In the genomic region with DNA sequence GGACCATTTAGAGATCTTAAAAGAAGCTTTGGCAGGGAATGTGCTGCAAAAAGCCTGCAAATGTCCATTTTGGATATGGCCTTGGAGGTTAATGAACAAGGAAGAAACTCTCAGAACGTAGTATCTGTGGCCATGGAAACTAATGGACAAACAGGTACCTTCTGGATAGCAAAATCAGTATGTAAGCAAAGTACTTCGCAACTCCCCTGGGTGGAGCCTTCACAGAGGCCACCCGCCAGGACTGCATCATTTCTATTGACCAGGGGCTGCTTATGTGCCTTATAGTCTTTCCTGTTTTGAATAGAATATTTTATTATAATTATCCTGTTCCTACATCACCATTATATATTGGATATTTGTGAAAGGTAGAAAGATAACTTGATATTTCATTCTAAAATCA, we compare ENCODE assay signal across 33 cellular contexts.
"Had no signal": no experiment of that assay in that cellular context is flagged by ENCODE, and none has a peak within 500 bp of the region (broad histone marks: within the 10 kb centered on the region; RNA-seq: fewer than 3 reads in every experiment).

No MANE protein-coding gene starts in this region.

- H3K9me3 Mint-ChIP-seq: activated B cell treated with CpG ODN at 0.5 μM for 24 hours; activated CD8-positive, alpha-beta T cell treated with anti-CD3 and anti-CD28 coated beads for 36 hours; activated T-cell treated with anti-CD3 and anti-CD28 coated beads, Interleukin-2, amount 50 U/mL, for 4 hours; T-helper 2 cell treated with Interferon-gamma antibody and Interleukin-4, amounts not matched to agents 5 μg/mL and 100 μg/mL, for 36 hours had no signal

- H3K27ac Mint-ChIP-seq: activated B cell treated with CpG ODN at 0.5 μM for 24 hours; activated CD8-positive, alpha-beta T cell treated with anti-CD3 and anti-CD28 coated beads for 36 hours; activated naive CD8-positive, alpha-beta T cell; activated T-helper 17 cell treated with anti-CD3 and anti-CD28 coated beads, Interleukin-2, amount 50 U/mL, for 72 hours; effector memory CD8-positive, alpha-beta T cell; T-helper 17 cell; T-helper 2 cell treated with Interferon-gamma antibody and Interleukin-4, amounts not matched to agents 5 μg/mL and 100 μg/mL, for 36 hours had no signal

- H3K4me3 Mint-ChIP-seq: activated B cell treated with CpG ODN at 0.5 μM for 24 hours; activated CD8-positive, alpha-beta T cell treated with anti-CD3 and anti-CD28 coated beads for 36 hours; activated naive CD8-positive, alpha-beta T cell; activated T-cell treated with anti-CD3 and anti-CD28 coated beads, Interleukin-2, amount 50 U/mL, for 4 hours; activated T-helper 17 cell treated with anti-CD3 and anti-CD28 coated beads, Interleukin-2, amount 50 U/mL, for 72 hours; effector memory CD8-positive, alpha-beta T cell; T-helper 17 cell; T-helper 2 cell treated with Interferon-gamma antibody and Interleukin-4, amounts not matched to agents 5 μg/mL and 100 μg/mL, for 36 hours had no signal

- H3K4me3 ChIP-seq: esophagus muscularis mucosa, gastrocnemius medialis had no signal

- H3K36me3 ChIP-seq: esophagus muscularis mucosa, gastrocnemius medialis, WERI-Rb-1 had no signal

- ATAC-seq: activated CD4-positive, CD25-positive, alpha-beta regulatory T cell treated with anti-CD3 and anti-CD28 coated beads, Interleukin-2, amount 50 U/mL, for 24 hours; activated CD8-positive, alpha-beta T cell treated with anti-CD3 and anti-CD28 coated beads for 36 hours; activated T-cell treated with anti-CD3 and anti-CD28 coated beads, Interleukin-2, amount 50 U/mL, for 4 hours; activated T-helper 17 cell treated with anti-CD3 and anti-CD28 coated beads, Interleukin-2, amount 50 U/mL, for 72 hours; effector memory CD8-positive, alpha-beta T cell; foreskin keratinocyte; gastrocnemius medialis; T-helper 17 cell had no signal

- H3K4me1 Mint-ChIP-seq: activated B cell treated with CpG ODN at 0.5 μM for 24 hours; activated T-helper 17 cell treated with anti-CD3 and anti-CD28 coated beads, Interleukin-2, amount 50 U/mL, for 72 hours; T-helper 17 cell had no signal

- H3K27me3 ChIP-seq: esophagus muscularis mucosa, foreskin keratinocyte, gastrocnemius medialis had no signal

- DNase-seq: activated B cell treated with CpG ODN at 0.5 μM for 24 hours; activated CD4-positive, alpha-beta T cell treated with anti-CD3 and anti-CD28 coated beads for 48 hours; activated CD4-positive, alpha-beta T cell treated with anti-CD3 and anti-CD28 coated beads, Interleukin-2, amount 50 U/mL, for 1 hour; activated CD4-positive, alpha-beta T cell treated with anti-CD3 and anti-CD28 coated beads, Interleukin-2, amount 50 U/mL, for 48 hours; activated CD8-positive, alpha-beta memory T cell treated with anti-CD3 and anti-CD28 coated beads for 24 hours; activated CD8-positive, alpha-beta T cell treated with anti-CD3 and anti-CD28 coated beads for 36 hours; activated effector memory CD4-positive, alpha-beta T cell treated with Interleukin-2 at 50 U/mL for 16 hours; activated gamma-delta T cell treated with Interleukin-2 at 50 U/mL for 16 hours; activated naive CD4-positive, alpha-beta T cell treated with anti-CD3 and anti-CD28 coated beads, Interleukin-2, amount 50 U/mL, for 16 hours; activated naive CD4-positive, alpha-beta T cell treated with Interleukin-2 at 50 U/mL for 16 hours; activated T-cell treated with anti-CD3 and anti-CD28 coated beads, Interleukin-2, amount 50 U/mL, for 4 hours; amniotic stem cell; anterior cingulate cortex; caudate nucleus; cortex of kidney; dermis blood vessel endothelial cell; effector CD4-positive, alpha-beta T cell; effector memory CD8-positive, alpha-beta T cell; erythroblast; foreskin keratinocyte; gastrocnemius medialis; glutamatergic neuron; T-helper 1 cell; T-helper 17 cell; T1000; WERI-Rb-1 had no signal

- H3K9me3 ChIP-seq: esophagus muscularis mucosa, gastrocnemius medialis had no signal

- H3K27me3 Mint-ChIP-seq: activated B cell treated with CpG ODN at 0.5 μM for 24 hours; activated CD8-positive, alpha-beta T cell treated with anti-CD3 and anti-CD28 coated beads for 36 hours; activated naive CD8-positive, alpha-beta T cell; activated T-helper 17 cell treated with anti-CD3 and anti-CD28 coated beads, Interleukin-2, amount 50 U/mL, for 72 hours; effector memory CD8-positive, alpha-beta T cell; T-helper 17 cell had no signal

- FAIRE-seq: astrocyte, colon had no signal

- H3K36me3 Mint-ChIP-seq: activated naive CD8-positive, alpha-beta T cell had no signal

- H3K4me1 ChIP-seq: foreskin keratinocyte, gastrocnemius medialis had no signal
